ENCODE assay signal across 8 cellular contexts in the genomic region with DNA sequence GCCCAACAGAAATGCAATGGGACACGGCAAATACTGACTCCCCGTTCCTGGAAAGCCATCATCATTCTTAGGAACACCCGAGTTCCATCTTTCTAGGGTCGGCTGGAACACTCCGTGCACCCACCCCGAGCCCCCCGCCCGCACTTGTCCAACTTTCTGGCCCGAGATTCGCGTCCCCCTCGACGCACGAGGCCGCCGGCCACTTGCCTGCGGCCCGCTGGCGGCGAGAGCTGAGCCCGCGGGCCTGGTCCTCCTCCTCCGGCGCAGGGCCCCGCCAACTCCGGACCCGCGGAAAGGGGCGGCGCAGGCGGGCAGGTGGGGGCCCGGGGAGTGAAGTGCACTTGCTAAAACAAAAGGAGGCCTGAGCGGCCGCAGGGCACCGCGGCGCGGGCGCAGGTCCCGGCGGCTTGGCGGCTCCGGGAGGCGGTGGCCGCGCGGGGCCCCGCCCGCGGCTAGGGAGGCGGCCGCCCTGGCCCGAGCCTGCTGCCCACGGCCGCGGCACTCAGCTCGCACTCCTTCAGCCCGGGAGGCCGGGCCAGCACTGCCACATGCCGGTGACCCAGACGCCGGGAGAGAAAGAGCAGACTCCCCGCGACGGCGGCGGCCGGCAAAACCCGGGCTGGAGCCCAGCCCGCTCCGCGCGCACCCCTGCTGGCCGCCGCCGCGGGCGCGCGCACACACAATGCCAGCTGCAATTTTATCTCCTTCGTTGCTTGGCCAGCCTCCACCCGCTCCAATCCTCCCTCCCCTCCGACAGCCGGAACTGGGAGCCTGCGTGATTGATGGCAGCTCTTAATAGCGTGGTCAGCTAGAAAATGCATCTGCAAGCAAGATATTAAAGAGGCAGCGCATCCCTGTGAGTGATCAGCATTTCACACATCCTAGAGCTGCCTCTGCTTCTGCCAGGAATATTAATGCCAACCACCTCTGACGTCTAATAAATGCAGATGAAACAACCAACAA.
DNase-seq lines count a peak whose midpoint lies in the region; ATAC-seq and TF ChIP-seq lines count a peak whose summit lies in the region.

No MANE protein-coding gene starts in this region.

- peak overlapping the region; percentile 85 for H3K4me3 Mint-ChIP-seq in activated naive CD8-positive, alpha-beta T cell treated with anti-CD3 and anti-CD28 coated beads, Interleukin-2, amount 10 ng/mL, durations not matched to agents 7 days and 5 days

- TF ChIP-seq EP300 in transverse colon (IDR thresholded peaks at IDR 0.05; ENCODE audit: low read depth): no peak

- TF ChIP-seq CTCF in HCT116 (IDR thresholded peaks at IDR 0.05 in 2 of 3, conservative IDR thresholded peaks at IDR 0.05 in 1 of 3; ENCODE audit: borderline replicate concordance in 1 of 3, insufficient read depth in 1 of 3, low read depth in 2 of 3, low read length in 2 of 3) (no peak), transverse colon (IDR thresholded peaks at IDR 0.05) (peak in 3 of 5 experiments; percentile 7 to 44 (median 27))

- H4K20me1 ChIP-seq in HCT116 (ENCODE audit: insufficient read depth): peaks cover 3% of the 10 kb centered on the region; the same call in 1 of the 2 replicates

- no peaks in the 10 kb centered on the region for H3K9me2 ChIP-seq in HCT116 (ENCODE audit: insufficient read depth)

- peaks cover 38% of the 10 kb centered on the region for H3K4me1 Mint-ChIP-seq in activated naive CD8-positive, alpha-beta T cell treated with anti-CD3 and anti-CD28 coated beads, Interleukin-2, amount 10 ng/mL, durations not matched to agents 7 days and 5 days

- H3K36me3 ChIP-seq in HCT116 (ENCODE audit: control insufficient read depth in 1 of 2, insufficient read depth in 2 of 2, low read length in 2 of 2) (no peaks in the 10 kb centered on the region), SK-N-MC (ENCODE audit: insufficient read depth, low read length) (no peaks in the 10 kb centered on the region), transverse colon (no peaks in the 10 kb centered on the region)

- peak overlapping the region; percentile 75 for H3K27ac Mint-ChIP-seq in activated naive CD8-positive, alpha-beta T cell treated with anti-CD3 and anti-CD28 coated beads, Interleukin-2, amount 10 ng/mL, durations not matched to agents 7 days and 5 days

- peak; percentile 95 for DNase-seq in GM03348 (ENCODE audit: low spot score)
- DNase-seq in HCT116 (ENCODE audit: low read depth, low spot score): peak; percentile 82
- DNase-seq in MV-4-11 (lab: John Stamatoyannopoulos, UW): peak; percentile 84
- no peak for DNase-seq in SK-N-MC (ENCODE audit: low read depth, low spot score)
- peak; percentile 84 for DNase-seq in activated naive CD8-positive, alpha-beta T cell treated with anti-CD3 and anti-CD28 coated beads, Interleukin-2, amount 10 ng/mL, durations not matched to agents 7 days and 5 days
- DNase-seq in Right ventricle myocardium inferior (ENCODE audit: missing footprints): peak; percentile 95
- peak; percentile 85 for DNase-seq in occipital lobe (lab: John Stamatoyannopoulos, UW)
- peak; percentile 93 for DNase-seq in transverse colon

- WGBS in transverse colon (ENCODE audit: low coverage in 1 of 2), 2 donors: 1 to 4% methylated on average over 3 to 81 of the region's 88 CpGs

- H3K4me1 ChIP-seq in HCT116 (ENCODE audit: control insufficient read depth in 1 of 2, insufficient read depth in 2 of 2, low read length in 2 of 2) (peaks cover 31 to 34% of the 10 kb centered on the region in 2 experiments), transverse colon (peaks cover 12 to 71% (median 33%) of the 10 kb centered on the region in 4 donors)

- H3K4me3 ChIP-seq in HCT116 (replicated peaks in 1 of 2; ENCODE audit: low read depth in 1 of 2, low read length in 2 of 2): peak overlapping the region; percentile 51 to 64
- H3K4me3 ChIP-seq in SK-N-MC: peak overlapping the region; percentile 84
- peak overlapping the region; percentile 60 to 90 (median 72) for H3K4me3 ChIP-seq in transverse colon

- BruUV-seq in HCT116 (replicated peaks; lab: Mats Ljungman, UMichigan): no TSS peak

- CTCF ChIA-PET in HCT116 (lab: Charles Lee): interaction anchor here (1.0 to 1.7 kb wide), 4 partner anchors 23 to 170 kb away, joined by 3 to 4 read pairs (median 4); no protein-coding TSS in a partner anchor

- H3K9ac ChIP-seq in HCT116 (ENCODE audit: low read length): peak overlapping the region; percentile 71
- peak overlapping the region; percentile 72 for H3K9ac ChIP-seq in SK-N-MC (ENCODE audit: insufficient read length)

- intact Hi-C loops in HCT116 (cut with micrococcal nuclease): loop anchor here (5.0 kb wide), 1 partner anchor 281 kb away; no protein-coding TSS in a partner anchor
- intact Hi-C loops in Right ventricle myocardium inferior (cut with DNase I): loop anchor here (2.0 to 10.0 kb wide), 3 partner anchors 41 to 318 kb away; no protein-coding TSS in a partner anchor
- intact Hi-C loops in transverse colon (cut with DNase I; ENCODE audit: low total_unique reads): loop anchor here (1.0 kb wide), 1 partner anchor 31 kb away; no protein-coding TSS in a partner anchor

- peaks cover 2% of the 10 kb centered on the region for H3K36me3 Mint-ChIP-seq in activated naive CD8-positive, alpha-beta T cell treated with anti-CD3 and anti-CD28 coated beads, Interleukin-2, amount 10 ng/mL, durations not matched to agents 7 days and 5 days

- H3K27me3 ChIP-seq in HCT116 (ENCODE audit: insufficient read depth, low read length) (no peaks in the 10 kb centered on the region), transverse colon (no peaks in the 10 kb centered on the region)

- H2AFZ ChIP-seq in HCT116 (ENCODE audit: low read depth, low read length, poor library complexity, severe bottlenecking): no peak overlapping the region

- peak; percentile 39; the same call in 1 of the 2 replicates for TF ChIP-seq RAD21 in HCT116 (IDR thresholded peaks at IDR 0.05; ENCODE audit: low read depth)

- in situ Hi-C loops in transverse colon (cut with MboI; ENCODE audit: low pct_ligation_motif_present in 1 of 4, low pct_unique_long_range_greater_than_20kb in 1 of 4, low sequenced_read_pairs in 3 of 4): no loop called here

- peaks cover 25% of the 10 kb centered on the region for H3K27me3 Mint-ChIP-seq in activated naive CD8-positive, alpha-beta T cell treated with anti-CD3 and anti-CD28 coated beads, Interleukin-2, amount 10 ng/mL, durations not matched to agents 7 days and 5 days

- RAD21 ChIA-PET in HCT116 (lab: Charles Lee; ENCODE audit: low non-redundant PET in 1 of 2, low total read pairs in 2 of 2, uncharacterized antibody in 2 of 2, unreplicated experiment in 2 of 2): interaction anchor here in 1 of 2 experiments (0.9 kb wide), 1 partner anchor 23 kb away, joined by 3 read pairs; no protein-coding TSS in a partner anchor

- H3K79me2 ChIP-seq in HCT116 (ENCODE audit: insufficient read depth, low read length): peaks cover 43% of the 10 kb centered on the region

- H3K9me3 ChIP-seq in HCT116 (ENCODE audit: control insufficient read depth in 1 of 2, insufficient read depth in 1 of 2, low read depth in 1 of 2, low read length in 2 of 2) (no peaks in the 10 kb centered on the region), SK-N-MC (ENCODE audit: low read depth, low read length) (no peaks in the 10 kb centered on the region), transverse colon (no peaks in the 10 kb centered on the region)

- H3K4me2 ChIP-seq in HCT116 (ENCODE audit: low read length): peak overlapping the region; percentile 78

- no peaks in the 10 kb centered on the region for H3K9me3 Mint-ChIP-seq in activated naive CD8-positive, alpha-beta T cell treated with anti-CD3 and anti-CD28 coated beads, Interleukin-2, amount 10 ng/mL, durations not matched to agents 7 days and 5 days

- TF ChIP-seq POLR2A in HCT116 (IDR thresholded peaks at IDR 0.05; ENCODE audit: borderline replicate concordance, extremely low read depth, insufficient read depth, insufficient read length) (peak; percentile 48), transverse colon (IDR thresholded peaks at IDR 0.05) (peak; percentile 45)

- ATAC-seq in HCT116 (peak; percentile 92), Right ventricle myocardium inferior (peak; percentile 96)
- ATAC-seq in activated naive CD8-positive, alpha-beta T cell treated with anti-CD3 and anti-CD28 coated beads, Interleukin-2, amount 10 ng/mL, durations not matched to agents 7 days and 5 days (ENCODE audit: low read depth): peak; percentile 55

- H3K27ac ChIP-seq in HCT116 (ENCODE audit: low read depth, low read length): peak overlapping the region; percentile 63
- peak overlapping the region; percentile 59; the same call in 1 of the 2 replicates for H3K27ac ChIP-seq in SK-N-MC
- peak overlapping the region; percentile 94 to 98 (median 96) for H3K27ac ChIP-seq in transverse colon

- POLR2A ChIA-PET in HCT116 (lab: Charles Lee): no interaction called here
- POLR2A ChIA-PET in activated naive CD8-positive, alpha-beta T cell treated with anti-CD3 and anti-CD28 coated beads, Interleukin-2, amount 10 ng/mL, durations not matched to agents 7 days and 5 days (lab: Charles Lee): interaction anchor here (0.7 to 2.4 kb wide), 10 partner anchors 9 to 279 kb away, joined by 3 to 8 read pairs (median 4); partner anchors contain the start of genes ENO1 and RERE

TF ChIP-seq in HCT116, 20 proteins besides CTCF, POLR2A, EP300 and RAD21 (continues in another document):
- TF ChIP-seq EGR1 (IDR thresholded peaks at IDR 0.05; ENCODE audit: low read depth): no peak
- no peak for TF ChIP-seq ZNF274 (IDR thresholded peaks at IDR 0.05; ENCODE audit: low read depth, low read length)
- TF ChIP-seq ELF1 (IDR thresholded peaks at IDR 0.05; ENCODE audit: borderline replicate concordance, low read depth): no peak
- no peak for TF ChIP-seq CEBPB (IDR thresholded peaks at IDR 0.05; ENCODE audit: low read depth)
- TF ChIP-seq, protein P1, sequence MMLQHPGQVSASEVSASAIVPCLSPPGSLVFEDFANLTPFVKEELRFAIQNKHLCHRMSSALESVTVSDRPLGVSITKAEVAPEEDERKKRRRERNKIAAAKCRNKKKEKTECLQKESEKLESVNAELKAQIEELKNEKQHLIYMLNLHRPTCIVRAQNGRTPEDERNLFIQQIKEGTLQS (IDR thresholded peaks at IDR 0.05): no peak
- TF ChIP-seq CBX3 (IDR thresholded peaks at IDR 0.05; ENCODE audit: low read depth): no peak; the same call in 1 of the 2 replicates
- TF ChIP-seq, protein P2, sequence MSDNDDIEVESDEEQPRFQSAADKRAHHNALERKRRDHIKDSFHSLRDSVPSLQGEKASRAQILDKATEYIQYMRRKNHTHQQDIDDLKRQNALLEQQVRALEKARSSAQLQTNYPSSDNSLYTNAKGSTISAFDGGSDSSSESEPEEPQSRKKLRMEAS (IDR thresholded peaks at IDR 0.05): peak; percentile 80
- TF ChIP-seq POLR2AphosphoS5 (IDR thresholded peaks at IDR 0.05; ENCODE audit: low read depth, low read length): peak; percentile 83
- TF ChIP-seq SIN3A (IDR thresholded peaks at IDR 0.05; ENCODE audit: low read depth): no peak; the same call in 1 of the 2 replicates
- no peak for TF ChIP-seq FOSL1 (IDR thresholded peaks at IDR 0.05; ENCODE audit: low read depth)
- TF ChIP-seq ZFX (IDR thresholded peaks at IDR 0.05): peak; percentile 94

Comparison
In these comparisons a context has a peak if more than half of its experiments do, and no peak if none do; other contexts are left out.
1. CTCF ChIP-seq: peak in transverse colon (3 of 5); none in HCT116 (0 of 3).
2. Peak in every context shown above with its lines, with median percentiles within 50 percentile points of each other: ATAC-seq, H3K27ac ChIP-seq and H3K4me3 ChIP-seq.